In genomic region chr14:33642080-33642479, GRCh38 we compare ENCODE assay signal across 26 cellular contexts.
A peak's percentile ranks its signal among the peaks of the same experiment; 100 is the strongest.
DNase-seq lines count a peak whose midpoint lies in the region; ATAC-seq and TF ChIP-seq lines count a peak whose summit lies in the region.
"Had no signal": no experiment of that assay in that cellular context is flagged by ENCODE, and none has a peak within 500 bp of the region (broad histone marks: within the 10 kb centered on the region; RNA-seq: fewer than 3 reads in every experiment).

No MANE protein-coding gene starts in this region.

- ATAC-seq in HG02870 (IDR thresholded peaks at IDR 0.05; ENCODE audit: unreplicated experiment) = no peak
- ATAC-seq in activated CD4-positive, CD25-positive, alpha-beta regulatory T cell treated with anti-CD3 and anti-CD28 coated beads, Interleukin-2, amount 50 U/mL, for 24 hours = no peak
- ATAC-seq: A549, foreskin keratinocyte, lower lobe of right lung, psoas muscle had no signal

- H3K4me3 ChIP-seq in H7 (ENCODE audit: insufficient read depth, low read depth, low read length) (no peak overlapping the region), adrenal gland (no peak overlapping the region)
- H3K4me3 ChIP-seq: A549, lower lobe of right lung, psoas muscle, upper lobe of left lung had no signal

- DNase-seq in H7 (peak; percentile 10), RPMI7951 (ENCODE audit: low read depth) (peak; percentile 17), glutamatergic neuron (no peak), neural crest cell (ENCODE audit: low read depth, low spot score) (no peak), adrenal gland (no peak), UCSD-AML1 (lab: John Stamatoyannopoulos, UW; ENCODE audit: unreplicated experiment) (no peak)
- DNase-seq: activated CD4-positive, alpha-beta T cell treated with anti-CD3 and anti-CD28 coated beads, Interleukin-2, amount 10 ng/mL, durations not matched to agents 7 days and 5 days; activated naive CD4-positive, alpha-beta T cell treated with anti-CD3 and anti-CD28 coated beads, Interleukin-2, amount 50 U/mL, for 16 hours; activated T-cell treated with anti-CD3 and anti-CD28 coated beads, Interleukin-2, amount 50 U/mL, for 48 hours; CD8-positive, alpha-beta memory T cell; effector CD8-positive, alpha-beta T cell; foreskin keratinocyte; Kasumi-1; lower lobe of right lung; NCI-H187; NCI-H69; nucleus accumbens; psoas muscle; upper lobe of left lung had no signal

- H3K4me1 Mint-ChIP-seq in glutamatergic neuron (ENCODE audit: low read depth, unreplicated experiment) (peaks cover 10% of the 10 kb centered on the region), neural crest cell (peaks cover 38% of the 10 kb centered on the region)
- H3K4me1 Mint-ChIP-seq: activated CD4-positive, alpha-beta T cell treated with anti-CD3 and anti-CD28 coated beads, Interleukin-2, amount 10 ng/mL, durations not matched to agents 7 days and 5 days; B cell; CD8-positive, alpha-beta memory T cell had no signal

- H3K27ac ChIP-seq in adrenal gland = no peak overlapping the region
- H3K27ac ChIP-seq: A549, foreskin keratinocyte, lower lobe of right lung, psoas muscle, RWPE1, upper lobe of left lung, VCaP had no signal

- intact Hi-C loops in adrenal gland (cut with DNase I) = no loop called here

- WGBS in adrenal gland, 4 donors = 67 to 78% (median 73%) methylated on average over 6 of the region's 6 CpGs

- TF ChIP-seq POLR2A in adrenal gland (IDR thresholded peaks at IDR 0.05) = no peak

- H3K27me3 ChIP-seq in H7 (ENCODE audit: control insufficient read depth, insufficient read depth, low read length) (no peaks in the 10 kb centered on the region), adrenal gland (no peaks in the 10 kb centered on the region)
- H3K27me3 ChIP-seq: foreskin keratinocyte, upper lobe of left lung had no signal

- no peaks in the 10 kb centered on the region for H3K36me3 ChIP-seq in H7 (replicated peaks; ENCODE audit: control insufficient read depth, insufficient read depth, low read length)
- H3K36me3 ChIP-seq in adrenal gland (replicated peaks in 1 of 2) = no peaks in the 10 kb centered on the region
- H3K36me3 ChIP-seq: lower lobe of right lung, upper lobe of left lung had no signal

- H3K27ac Mint-ChIP-seq in glutamatergic neuron (ENCODE audit: unreplicated experiment) (no peak overlapping the region), neural crest cell (ENCODE audit: unreplicated experiment) (peak overlapping the region; percentile 98)
- H3K27ac Mint-ChIP-seq: activated CD4-positive, alpha-beta T cell treated with anti-CD3 and anti-CD28 coated beads, Interleukin-2, amount 10 ng/mL, durations not matched to agents 7 days and 5 days; B cell; CD8-positive, alpha-beta memory T cell; T-helper 1 cell treated with Interleukin-12 subunit alpha and Interleukin-12 subunit beta and Interleukin-4 antibody, amounts not matched to agents 30 μg/mL and 1 μg/mL, for 36 hours had no signal

- H3K4me3 Mint-ChIP-seq in glutamatergic neuron (ENCODE audit: unreplicated experiment) (peak overlapping the region; percentile 53), neural crest cell (peak overlapping the region; percentile 82)
- H3K4me3 Mint-ChIP-seq: activated CD4-positive, alpha-beta T cell treated with anti-CD3 and anti-CD28 coated beads, Interleukin-2, amount 10 ng/mL, durations not matched to agents 7 days and 5 days; B cell; CD8-positive, alpha-beta memory T cell; T-helper 1 cell treated with Interleukin-12 subunit alpha and Interleukin-12 subunit beta and Interleukin-4 antibody, amounts not matched to agents 30 μg/mL and 1 μg/mL, for 36 hours had no signal

- H3K36me3 Mint-ChIP-seq in glutamatergic neuron (ENCODE audit: unreplicated experiment) (no peaks in the 10 kb centered on the region), neural crest cell (ENCODE audit: low read depth) (no peaks in the 10 kb centered on the region)
- H3K36me3 Mint-ChIP-seq: CD8-positive, alpha-beta memory T cell had no signal

- H3K9me3 Mint-ChIP-seq in glutamatergic neuron (ENCODE audit: unreplicated experiment) = no peaks in the 10 kb centered on the region
- H3K9me3 Mint-ChIP-seq in neural crest cell = peaks cover 2% of the 10 kb centered on the region
- H3K9me3 Mint-ChIP-seq: activated CD4-positive, alpha-beta T cell treated with anti-CD3 and anti-CD28 coated beads, Interleukin-2, amount 10 ng/mL, durations not matched to agents 7 days and 5 days; T-helper 1 cell treated with Interleukin-12 subunit alpha and Interleukin-12 subunit beta and Interleukin-4 antibody, amounts not matched to agents 30 μg/mL and 1 μg/mL, for 36 hours had no signal

- no peak for TF ChIP-seq CTCF in glutamatergic neuron (IDR thresholded peaks at IDR 0.05; ENCODE audit: partially characterized antibody, unreplicated experiment)
- TF ChIP-seq CTCF in neural crest cell (conservative IDR thresholded peaks at IDR 0.05) = no peak
- no peak for TF ChIP-seq CTCF in adrenal gland (IDR thresholded peaks at IDR 0.05)

- no peaks in the 10 kb centered on the region for H3K9me3 ChIP-seq in adrenal gland (replicated peaks in 1 of 3)
- H3K9me3 ChIP-seq: A549, lower lobe of right lung, psoas muscle, upper lobe of left lung had no signal

- H3K4me1 ChIP-seq in adrenal gland (replicated peaks in 1 of 2) = no peaks in the 10 kb centered on the region
- H3K4me1 ChIP-seq: A549, lower lobe of right lung, psoas muscle, upper lobe of left lung had no signal

- H3K27me3 Mint-ChIP-seq in glutamatergic neuron (ENCODE audit: unreplicated experiment) (no peaks in the 10 kb centered on the region), neural crest cell (ENCODE audit: low read depth) (no peaks in the 10 kb centered on the region)
- H3K27me3 Mint-ChIP-seq: activated CD4-positive, alpha-beta T cell treated with anti-CD3 and anti-CD28 coated beads, Interleukin-2, amount 10 ng/mL, durations not matched to agents 7 days and 5 days; B cell; CD8-positive, alpha-beta memory T cell had no signal

Comparison
In these comparisons a context has a peak if more than half of its experiments do, and no peak if none do; other contexts are left out.
1. DNase-seq: peak in H7 (single experiment) and RPMI7951 (single experiment); none in glutamatergic neuron (single experiment), neural crest cell (single experiment), adrenal gland (0 of 7) and UCSD-AML1 (single experiment).